In genomic region chr17:78355045-78355641, GRCh38 we compare ENCODE assay signal across 10 cellular contexts. TPM values are rescaled to one million over a fixed set of nuclear protein-coding genes. Genes with fewer than 3 reads are reported as not detected.
A peak's percentile ranks its signal among the peaks of the same experiment; 100 is the strongest.
DNase-seq lines count a peak whose midpoint lies in the region; ATAC-seq and TF ChIP-seq lines count a peak whose summit lies in the region.
"Had no signal": no experiment of that assay in that cellular context is flagged by ENCODE, and none has a peak within 500 bp of the region (broad histone marks: within the 10 kb centered on the region; RNA-seq: fewer than 3 reads in every experiment).

No MANE protein-coding gene starts in this region.

- no peak for TF ChIP-seq CTCF in tibial artery (IDR thresholded peaks at IDR 0.05)

- H3K9ac ChIP-seq in mesendoderm (ENCODE audit: low read length) = no peak overlapping the region

- H3K9me3 ChIP-seq in tibial artery = no peaks in the 10 kb centered on the region

- no peak for DNase-seq in activated T-cell treated with anti-CD3 and anti-CD28 coated beads, Interleukin-2, amount 50 U/mL, for 4 hours
- DNase-seq in activated T-cell treated with anti-CD3 and anti-CD28 coated beads for 4 hours (no peak), mesendoderm (no peak), tibial artery (no peak), NCI-H1417 treated with DMSO at 0.1 percent for 48 hours (lab: John Stamatoyannopoulos, UW) (no peak), SHP77 treated with DMSO at 0.1 percent for 48 hours (lab: John Stamatoyannopoulos, UW) (no peak), Kasumi-1 (lab: John Stamatoyannopoulos, UW) (no peak)
- DNase-seq: NCI-H446 treated with DMSO at 0.1 percent for 48 hours, T1000 had no signal

- H3K23ac ChIP-seq in mesendoderm (ENCODE audit: low read length) = no peak overlapping the region

- H3K27me3 ChIP-seq in mesendoderm (ENCODE audit: insufficient read depth, low read length, poor library complexity) (no peaks in the 10 kb centered on the region), tibial artery (no peaks in the 10 kb centered on the region)

- H3K4ac ChIP-seq in mesendoderm (ENCODE audit: low read depth, low read length) = no peak overlapping the region

- H3K4me3 ChIP-seq in mesendoderm (ENCODE audit: low read length) (no peak overlapping the region), tibial artery (no peak overlapping the region)

- no peak overlapping the region for H3K27ac ChIP-seq in mesendoderm (ENCODE audit: low read depth, low read length)
- H3K27ac ChIP-seq in tibial artery = peak overlapping the region; percentile 90 to 91

- H3K27me3 Mint-ChIP-seq in activated T-cell treated with anti-CD3 and anti-CD28 coated beads, Interleukin-2, amount 50 U/mL, for 4 hours (ENCODE audit: low read depth) = no peaks in the 10 kb centered on the region
- no peaks in the 10 kb centered on the region for H3K27me3 Mint-ChIP-seq in activated naive CD8-positive, alpha-beta T cell

- no peak for ATAC-seq in activated T-cell treated with anti-CD3 and anti-CD28 coated beads, Interleukin-2, amount 50 U/mL, for 4 hours

- peak overlapping the region; percentile 6 for H3K56ac ChIP-seq in mesendoderm (ENCODE audit: low read length)

- no peak overlapping the region for H4K8ac ChIP-seq in mesendoderm (ENCODE audit: low read depth, low read length)

- no peak overlapping the region for H2AK5ac ChIP-seq in mesendoderm (ENCODE audit: low read length)

- H3K18ac ChIP-seq in mesendoderm (ENCODE audit: low read length) = peak overlapping the region; percentile 53

- no peak overlapping the region for H3K4me2 ChIP-seq in mesendoderm (ENCODE audit: low read length)

- peaks cover 37% of the 10 kb centered on the region for H3K79me2 ChIP-seq in mesendoderm (ENCODE audit: control insufficient read depth, insufficient read depth, low read length)

- peaks cover 53% of the 10 kb centered on the region for H3K4me1 Mint-ChIP-seq in activated T-cell treated with anti-CD3 and anti-CD28 coated beads, Interleukin-2, amount 50 U/mL, for 4 hours (ENCODE audit: low read depth)
- H3K4me1 Mint-ChIP-seq in activated naive CD8-positive, alpha-beta T cell (ENCODE audit: low read depth) = peaks cover 63% of the 10 kb centered on the region

- H3K79me1 ChIP-seq in mesendoderm (ENCODE audit: low read length) = peaks cover 9% of the 10 kb centered on the region

- no peaks in the 10 kb centered on the region for H3K9me3 Mint-ChIP-seq in activated T-cell treated with anti-CD3 and anti-CD28 coated beads, Interleukin-2, amount 50 U/mL, for 4 hours
- H3K9me3 Mint-ChIP-seq in activated naive CD8-positive, alpha-beta T cell (ENCODE audit: low read depth) = no peaks in the 10 kb centered on the region

- no CpG with 5 or more reads among the region's 9 CpGs for WGBS in mesendoderm (ENCODE audit: extremely low coverage, insufficient coverage, low lambda C conversion rate)

- H2BK120ac ChIP-seq in mesendoderm (ENCODE audit: low read depth, low read length) = no peak overlapping the region

- H3K36me3 ChIP-seq in mesendoderm (ENCODE audit: control insufficient read depth, insufficient read depth, low read length) = peaks cover 11% of the 10 kb centered on the region
- peaks cover 0 to 17% (median 16%) of the 10 kb centered on the region in 3 donors for H3K36me3 ChIP-seq in tibial artery

- peak overlapping the region; percentile 91 for H3K4me3 Mint-ChIP-seq in activated T-cell treated with anti-CD3 and anti-CD28 coated beads, Interleukin-2, amount 50 U/mL, for 4 hours
- H3K4me3 Mint-ChIP-seq in activated naive CD8-positive, alpha-beta T cell = peak overlapping the region; percentile 88

- H4K5ac ChIP-seq in mesendoderm (ENCODE audit: low read length) = no peak overlapping the region

- intact Hi-C loops in tibial artery (cut with DNase I; ENCODE audit: low total_unique reads) = no loop called here

- peak overlapping the region; percentile 94 for H3K27ac Mint-ChIP-seq in activated naive CD8-positive, alpha-beta T cell

- no peak overlapping the region for H2BK15ac ChIP-seq in mesendoderm (replicated peaks; ENCODE audit: low read depth)

- H2BK5ac ChIP-seq in mesendoderm (ENCODE audit: low read length) = no peak overlapping the region

- H3K4me1 ChIP-seq in mesendoderm (ENCODE audit: control insufficient read depth, low read depth, low read length) (peaks cover 25% of the 10 kb centered on the region), tibial artery (peaks cover 0 to 73% (median 64%) of the 10 kb centered on the region in 4 donors)

- H3K36me3 Mint-ChIP-seq in activated T-cell treated with anti-CD3 and anti-CD28 coated beads, Interleukin-2, amount 50 U/mL, for 4 hours (ENCODE audit: insufficient read depth) = peaks cover 24% of the 10 kb centered on the region
- peaks cover 3% of the 10 kb centered on the region for H3K36me3 Mint-ChIP-seq in activated naive CD8-positive, alpha-beta T cell

RNA-seq across cellular contexts. Expression of gene SOCS3, which starts 4.7 kb away (rescaled TPM):
- 100 to 1,000 TPM; 118 to 143 (median 136) TPM for total RNA-seq in activated T-cell treated with anti-CD3 and anti-CD28 coated beads, Interleukin-2, amount 50 U/mL, for 4 hours
- polyA plus RNA-seq in mesendoderm (2013, experiment 1 of 2) = 11.2 TPM
- polyA plus RNA-seq in mesendoderm (2013, experiment 2 of 2) = 11.0 TPM

RNA-seq across cellular contexts. Expression of gene PGS1, which starts 23.3 kb away (rescaled TPM):
- 10 to 100 TPM; 47.4 to 51.7 (median 47.5) TPM for total RNA-seq in activated T-cell treated with anti-CD3 and anti-CD28 coated beads, Interleukin-2, amount 50 U/mL, for 4 hours
- 24.0 TPM for polyA plus RNA-seq in mesendoderm (2013, experiment 1 of 2)
- polyA plus RNA-seq in mesendoderm (2013, experiment 2 of 2) = 23.5 TPM
